16 cellular contexts compared by ENCODE assay signal in the genomic region with DNA sequence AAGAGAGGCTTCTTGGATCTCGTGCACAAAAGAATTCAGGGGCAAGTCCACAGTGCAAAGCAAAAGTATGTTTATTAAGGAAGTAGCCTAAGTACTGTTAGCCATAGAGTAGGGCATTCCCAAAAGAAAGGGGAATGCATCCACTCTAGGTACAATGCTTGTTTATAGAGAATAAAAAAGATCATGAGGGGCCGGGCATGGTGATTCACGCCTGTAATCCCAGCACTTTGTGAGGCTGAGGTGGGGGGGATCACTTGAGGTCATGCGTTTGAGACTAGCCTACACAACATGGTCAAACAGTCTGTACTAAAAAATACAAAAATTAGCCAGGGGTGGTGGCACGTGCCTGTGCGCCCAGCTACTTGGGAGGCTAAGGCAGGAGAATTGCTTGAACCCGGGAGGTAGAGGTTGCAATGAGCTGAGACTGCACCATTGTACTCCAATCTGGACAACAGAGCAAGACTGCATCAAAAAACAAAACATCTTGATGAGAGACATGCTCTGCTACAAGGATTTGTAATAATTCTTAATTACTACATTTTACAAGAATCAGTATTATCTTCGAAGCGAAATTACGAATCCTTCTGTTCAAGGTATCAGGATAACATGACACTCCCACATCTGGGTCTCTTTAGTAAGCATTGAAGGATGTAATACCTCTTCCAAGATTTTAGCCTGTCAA.
"Had no signal": no experiment of that assay in that cellular context is flagged by ENCODE, and none has a peak within 500 bp of the region (broad histone marks: within the 10 kb centered on the region; RNA-seq: fewer than 3 reads in every experiment).

No MANE protein-coding gene starts in this region.

- DNase-seq: activated CD4-positive, alpha-beta T cell treated with anti-CD3 and anti-CD28 coated beads, Interleukin-2, amount 50 U/mL, for 4 hours; activated effector memory CD4-positive, alpha-beta T cell treated with Interleukin-2 at 50 U/mL for 16 hours; activated T-cell treated with anti-CD3 and anti-CD28 coated beads for 4 hours; brain microvascular endothelial cell; effector memory CD8-positive, alpha-beta T cell; left lung; mucosa of descending colon; naive thymus-derived CD4-positive, alpha-beta T cell; retina; stimulated activated CD4-positive, alpha-beta T cell treated with anti-CD3 and anti-CD28 coated beads, Interleukin-2, amount 100 ng/mL, for 48 hours; substantia nigra had no signal

- H3K27ac ChIP-seq: brain microvascular endothelial cell, gastroesophageal sphincter, left lung, tibial nerve had no signal

- FAIRE-seq: keratinocyte had no signal

- H3K4me3 Mint-ChIP-seq: dendritic cell treated with granulocyte-macrophage colony-stimulating factor and Interleukin-4, amounts not matched to agents 40 ng/mL and 50 ng/mL, for 4 days; effector memory CD8-positive, alpha-beta T cell; stimulated activated memory B cell treated with anti-CD40 and anti-IgM and Interleukin-4, amounts not matched to agents 10 μg/mL and 1 μg/mL and 100 μg/mL, for 72 hours had no signal

- H3K4me1 ChIP-seq: gastroesophageal sphincter, left lung had no signal

- H3K4me3 ChIP-seq: gastroesophageal sphincter, left lung, mucosa of descending colon, tibial nerve had no signal

- H3K9me3 ChIP-seq: mucosa of descending colon had no signal

- H3K9me3 Mint-ChIP-seq: dendritic cell treated with granulocyte-macrophage colony-stimulating factor and Interleukin-4, amounts not matched to agents 40 ng/mL and 50 ng/mL, for 4 days; effector memory CD8-positive, alpha-beta T cell had no signal

- H3K27ac Mint-ChIP-seq: dendritic cell treated with granulocyte-macrophage colony-stimulating factor and Interleukin-4, amounts not matched to agents 40 ng/mL and 50 ng/mL, for 4 days; effector memory CD8-positive, alpha-beta T cell; naive thymus-derived CD4-positive, alpha-beta T cell; stimulated activated memory B cell treated with anti-CD40 and anti-IgM and Interleukin-4, amounts not matched to agents 10 μg/mL and 1 μg/mL and 100 μg/mL, for 72 hours had no signal

- H3K36me3 ChIP-seq: brain microvascular endothelial cell, gastroesophageal sphincter, left lung, tibial nerve had no signal

- H3K36me3 Mint-ChIP-seq: stimulated activated memory B cell treated with anti-CD40 and anti-IgM and Interleukin-4, amounts not matched to agents 10 μg/mL and 1 μg/mL and 100 μg/mL, for 72 hours had no signal

- H3K27me3 ChIP-seq: brain microvascular endothelial cell, left lung, tibial nerve had no signal
